In genomic region chr7:156638443-156639077, GRCh38 we compare ENCODE assay signal across 17 cellular contexts. TPM values are rescaled to one million over a fixed set of nuclear protein-coding genes. Genes with fewer than 3 reads are reported as not detected.
DNase-seq lines count a peak whose midpoint lies in the region; ATAC-seq and TF ChIP-seq lines count a peak whose summit lies in the region.
"Had no signal": no experiment of that assay in that cellular context is flagged by ENCODE, and none has a peak within 500 bp of the region (broad histone marks: within the 10 kb centered on the region; RNA-seq: fewer than 3 reads in every experiment).

No MANE protein-coding gene starts in this region.

- H4K20me1 ChIP-seq in IMR-90 (ENCODE audit: insufficient read depth, low read length) (no peaks in the 10 kb centered on the region), smooth muscle cell (ENCODE audit: low read depth) (no peaks in the 10 kb centered on the region)

- no peak overlapping the region for H3K56ac ChIP-seq in IMR-90 (ENCODE audit: extremely low read depth, insufficient read depth, low read length)

- peaks cover 3% of the 10 kb centered on the region; the same call in 1 of the 2 replicates for H3K9me1 ChIP-seq in IMR-90 (ENCODE audit: insufficient read depth, low read length)

- H3K4me3 Mint-ChIP-seq in activated T-cell treated with anti-CD3 and anti-CD28 coated beads, Interleukin-2, amount 50 U/mL, for 24 hours, result peak overlapping the region; percentile 73
- H3K4me3 Mint-ChIP-seq in activated T-cell treated with anti-CD3 and anti-CD28 coated beads, Interleukin-2, amount 50 U/mL, for 72 hours, result no peak overlapping the region
- H3K4me3 Mint-ChIP-seq in activated naive CD8-positive, alpha-beta T cell treated with anti-CD3 and anti-CD28 coated beads, Interleukin-2, amount 50 U/mL, for 24 hours, result peak overlapping the region; percentile 75

- no peaks in the 10 kb centered on the region for H3F3A ChIP-seq in smooth muscle cell (ENCODE audit: low read depth)

- no peak overlapping the region for H3K27ac Mint-ChIP-seq in activated T-cell treated with anti-CD3 and anti-CD28 coated beads, Interleukin-2, amount 50 U/mL, for 24 hours
- H3K27ac Mint-ChIP-seq in activated T-cell treated with anti-CD3 and anti-CD28 coated beads, Interleukin-2, amount 50 U/mL, for 72 hours, result no peak overlapping the region
- H3K27ac Mint-ChIP-seq in activated naive CD8-positive, alpha-beta T cell treated with anti-CD3 and anti-CD28 coated beads, Interleukin-2, amount 50 U/mL, for 24 hours, result no peak overlapping the region

- no peak overlapping the region for H2BK5ac ChIP-seq in IMR-90 (ENCODE audit: low read depth, low read length, poor library complexity, severe bottlenecking)

- H3K4me1 Mint-ChIP-seq in activated T-cell treated with anti-CD3 and anti-CD28 coated beads, Interleukin-2, amount 50 U/mL, for 24 hours (ENCODE audit: low read depth), result peaks cover 18% of the 10 kb centered on the region
- peaks cover 17% of the 10 kb centered on the region for H3K4me1 Mint-ChIP-seq in activated T-cell treated with anti-CD3 and anti-CD28 coated beads, Interleukin-2, amount 50 U/mL, for 72 hours (ENCODE audit: low read depth)
- H3K4me1 Mint-ChIP-seq in activated naive CD8-positive, alpha-beta T cell treated with anti-CD3 and anti-CD28 coated beads, Interleukin-2, amount 50 U/mL, for 24 hours, result peaks cover 14% of the 10 kb centered on the region

- 100% methylated on average over 2 of the region's 8 CpGs; no CpG with 5 or more reads in 1 of the 2 experiments for WGBS in IMR-90 (ENCODE audit: extremely low coverage in 2 of 2, insufficient read length in 1 of 2), 2 experiments
- WGBS in smooth muscle cell (ENCODE audit: low lambda C conversion rate), result 96% methylated on average over 8 of the region's 8 CpGs

- peaks cover 35% of the 10 kb centered on the region for H3K27me3 Mint-ChIP-seq in activated T-cell treated with anti-CD3 and anti-CD28 coated beads, Interleukin-2, amount 50 U/mL, for 24 hours
- H3K27me3 Mint-ChIP-seq in activated T-cell treated with anti-CD3 and anti-CD28 coated beads, Interleukin-2, amount 50 U/mL, for 72 hours (ENCODE audit: low read depth), result peaks cover 42% of the 10 kb centered on the region
- peaks cover 21% of the 10 kb centered on the region for H3K27me3 Mint-ChIP-seq in activated naive CD8-positive, alpha-beta T cell treated with anti-CD3 and anti-CD28 coated beads, Interleukin-2, amount 50 U/mL, for 24 hours

- H3K4ac ChIP-seq in IMR-90 (ENCODE audit: low read depth, low read length), result no peak overlapping the region

- H4K91ac ChIP-seq in IMR-90 (ENCODE audit: insufficient read depth, low read depth, low read length), result no peak overlapping the region

- H3K9ac ChIP-seq in IMR-90 (ENCODE audit: low read depth, low read length) (no peak overlapping the region), smooth muscle cell (ENCODE audit: low read depth) (no peak overlapping the region)

- H3K18ac ChIP-seq in IMR-90 (ENCODE audit: low read depth, low read length), result no peak overlapping the region

- ATAC-seq in activated T-cell treated with anti-CD3 and anti-CD28 coated beads, Interleukin-2, amount 50 U/mL, for 72 hours (replicated peaks in 1 of 2), result no peak
- ATAC-seq in IMR-90 (ENCODE audit: low read depth), result no peak
- ATAC-seq in activated naive CD8-positive, alpha-beta T cell treated with anti-CD3 and anti-CD28 coated beads, Interleukin-2, amount 50 U/mL, for 24 hours, result no peak
- ATAC-seq: right lobe of liver had no signal

- peaks cover 8% of the 10 kb centered on the region for H3K9me3 Mint-ChIP-seq in activated T-cell treated with anti-CD3 and anti-CD28 coated beads, Interleukin-2, amount 50 U/mL, for 24 hours
- peaks cover 3 to 6% of the 10 kb centered on the region in 2 donors for H3K9me3 Mint-ChIP-seq in activated T-cell treated with anti-CD3 and anti-CD28 coated beads, Interleukin-2, amount 50 U/mL, for 72 hours
- H3K9me3 Mint-ChIP-seq in activated naive CD8-positive, alpha-beta T cell treated with anti-CD3 and anti-CD28 coated beads, Interleukin-2, amount 50 U/mL, for 24 hours, result peaks cover 14% of the 10 kb centered on the region

- no peak overlapping the region for H3K14ac ChIP-seq in IMR-90 (replicated peaks; ENCODE audit: low read depth, low read length)

- H2BK120ac ChIP-seq in IMR-90 (ENCODE audit: low read depth, low read length), result no peak overlapping the region

- BruUV-seq in IMR-90 (replicated peaks; lab: Mats Ljungman, UMichigan), result no TSS peak

- intact Hi-C loops in IMR-90 (cut with micrococcal nuclease), result no loop called here

- no peak overlapping the region for H2AK9ac ChIP-seq in IMR-90 (replicated peaks; ENCODE audit: low read depth, low read length, poor library complexity)

- TF ChIP-seq CTCF in IMR-90 (conservative IDR thresholded peaks at IDR 0.05; ENCODE audit: low read depth, low read length) (no peak), smooth muscle cell (IDR thresholded peaks at IDR 0.05; ENCODE audit: borderline replicate concordance, insufficient read depth, poor library complexity, severe bottlenecking) (no peak)

- dilution Hi-C loops in IMR-90 (cut with HindIII; ENCODE audit: low sequenced_read_pairs, unreplicated experiment), result no loop called here

- no peak overlapping the region for H2BK20ac ChIP-seq in IMR-90 (ENCODE audit: low read depth, low read length)

- in situ Hi-C loops in IMR-90 (cut with MboI; ENCODE audit: low sequenced_read_pairs), result loop anchor here (25.0 kb wide), 2 partner anchors 499 to 826 kb away; partner anchors contain the start of genes SHH and UBE3C

- no peak overlapping the region for H2BK15ac ChIP-seq in IMR-90 (ENCODE audit: low read depth, low read length)

- CTCF ChIA-PET in IMR-90 (lab: Yijun Ruan, JAX), result interaction anchor here (1.0 kb wide), 1 partner anchor 125 kb away, joined by 3 read pairs; no protein-coding TSS in a partner anchor

- DNase-seq in activated T-cell treated with anti-CD3 and anti-CD28 coated beads, Interleukin-2, amount 50 U/mL, for 24 hours, result no peak
- no peak for DNase-seq in activated T-cell treated with anti-CD3 and anti-CD28 coated beads, Interleukin-2, amount 50 U/mL, for 72 hours
- DNase-seq in IMR-90, result no peak
- no peak for DNase-seq in activated naive CD8-positive, alpha-beta T cell treated with anti-CD3 and anti-CD28 coated beads, Interleukin-2, amount 50 U/mL, for 24 hours
- no peak for DNase-seq in smooth muscle cell (lab: John Stamatoyannopoulos, UW; ENCODE audit: unreplicated experiment)
- DNase-seq in stimulated activated CD8-positive, alpha-beta memory T cell treated with anti-CD3 and anti-CD28 coated beads, Interleukin-4, amount 100 ng/mL, for 48 hours, result no peak
- DNase-seq in ureter (ENCODE audit: low spot score), result no peak
- DNase-seq in HuH-7 (ENCODE audit: low spot score), result no peak
- DNase-seq: activated CD8-positive, alpha-beta memory T cell treated with anti-CD3 and anti-CD28 coated beads, Interleukin-2, amount 50 U/mL, for 48 hours; NCI-H2081 treated with DMSO at 0.1 percent for 48 hours; NCI-H774; occipital lobe; right lobe of liver; RPMI8226; stimulated activated CD4-positive, alpha-beta T cell treated with anti-CD3 and anti-CD28 coated beads, Interleukin-2, amount 100 ng/mL, for 24 hours; substantia nigra had no signal

- peaks cover 8% of the 10 kb centered on the region for H3K36me3 Mint-ChIP-seq in activated T-cell treated with anti-CD3 and anti-CD28 coated beads, Interleukin-2, amount 50 U/mL, for 24 hours (ENCODE audit: low read depth)
- peaks cover 0 to 7% of the 10 kb centered on the region in 2 donors for H3K36me3 Mint-ChIP-seq in activated T-cell treated with anti-CD3 and anti-CD28 coated beads, Interleukin-2, amount 50 U/mL, for 72 hours (ENCODE audit: insufficient read depth in 2 of 2)
- H3K36me3 Mint-ChIP-seq in activated naive CD8-positive, alpha-beta T cell treated with anti-CD3 and anti-CD28 coated beads, Interleukin-2, amount 50 U/mL, for 24 hours (ENCODE audit: low read depth), result peaks cover 8% of the 10 kb centered on the region

- TF ChIP-seq POLR2A in IMR-90 (IDR thresholded peaks at IDR 0.05; ENCODE audit: low read depth, low read length), result no peak

- POLR2A ChIA-PET in IMR-90 (lab: Charles Lee; ENCODE audit: unreplicated experiment), result no interaction called here

- TF ChIP-seq RAD21 in IMR-90 (IDR thresholded peaks at IDR 0.05; ENCODE audit: low read length), result no peak

- H3K9me3 ChIP-seq in IMR-90 (ENCODE audit: control insufficient read depth, insufficient read depth, low read length), result no peaks in the 10 kb centered on the region
- no peaks in the 10 kb centered on the region for H3K9me3 ChIP-seq in smooth muscle cell (replicated peaks; ENCODE audit: low read depth)
- H3K9me3 ChIP-seq: right lobe of liver had no signal

- H4K5ac ChIP-seq in IMR-90 (ENCODE audit: low read depth, low read length), result no peak overlapping the region

- peaks cover 2% of the 10 kb centered on the region; the same call in 1 of the 2 replicates for H3K4me1 ChIP-seq in IMR-90 (ENCODE audit: control insufficient read depth, insufficient read depth, low read length)
- H3K4me1 ChIP-seq in smooth muscle cell (ENCODE audit: low read depth), result peaks cover 6% of the 10 kb centered on the region

- no peak overlapping the region for H3K23ac ChIP-seq in IMR-90 (ENCODE audit: low read depth, low read length)

- H3K27me3 ChIP-seq in IMR-90 (ENCODE audit: control insufficient read depth, insufficient read depth, low read length) (no peaks in the 10 kb centered on the region), smooth muscle cell (ENCODE audit: low read depth) (no peaks in the 10 kb centered on the region)
- H3K27me3 ChIP-seq: right lobe of liver had no signal

- H2AK5ac ChIP-seq in IMR-90 (ENCODE audit: low read depth, low read length), result no peak overlapping the region

- no peak overlapping the region for H3K27ac ChIP-seq in IMR-90 (ENCODE audit: insufficient read depth, low read length)
- H3K27ac ChIP-seq in smooth muscle cell (ENCODE audit: low read depth), result no peak overlapping the region
- H3K27ac ChIP-seq: right lobe of liver had no signal

- H3K36me3 ChIP-seq in IMR-90 (ENCODE audit: control insufficient read depth, insufficient read depth, low read length) (no peaks in the 10 kb centered on the region), smooth muscle cell (ENCODE audit: low read depth) (no peaks in the 10 kb centered on the region)
- H3K36me3 ChIP-seq: right lobe of liver had no signal

- peaks cover 10% of the 10 kb centered on the region for H3K79me2 ChIP-seq in smooth muscle cell (ENCODE audit: low read depth)

- H3K4me3 ChIP-seq in IMR-90 (ENCODE audit: insufficient read depth, low read depth, low read length) (no peak overlapping the region), smooth muscle cell (no peak overlapping the region)

- H3K4me2 ChIP-seq in IMR-90 (ENCODE audit: low read depth, low read length), result no peak overlapping the region
- H3K4me2 ChIP-seq in smooth muscle cell, result peak overlapping the region; percentile 83

- no peak overlapping the region for H4K8ac ChIP-seq in IMR-90 (ENCODE audit: low read depth in 2 of 2, low read length in 2 of 2)

- peak overlapping the region; percentile 48 for H2AFZ ChIP-seq in IMR-90 (replicated peaks; ENCODE audit: low read length, poor library complexity)
- H2AFZ ChIP-seq in smooth muscle cell (ENCODE audit: low read depth), result no peak overlapping the region

- peaks cover 7 to 19% of the 10 kb centered on the region in 2 experiments for H3K79me1 ChIP-seq in IMR-90 (ENCODE audit: low read depth in 1 of 2, low read length in 2 of 2)

RNA-seq across cellular contexts. Expression of gene RNF32, which starts 2.0 kb away (rescaled TPM):
- total RNA-seq in activated T-cell treated with anti-CD3 and anti-CD28 coated beads, Interleukin-2, amount 50 U/mL, for 72 hours, result 1 to 10 TPM; 3.1 to 4.2 TPM
- 0.36 and 0.56 TPM in 2 replicates for total RNA-seq in IMR-90 (2012; rRNA removed)
- polyA plus RNA-seq in IMR-90 (2012; rRNA removed), result 0.56 and 0.63 TPM in 2 replicates
- 0.19 and 0.23 TPM in 2 replicates for polyA plus RNA-seq in IMR-90 (2012; cell fraction: cytosol; rRNA removed)
- polyA plus RNA-seq in IMR-90 (2012; cell fraction: nucleus; rRNA removed; ENCODE audit: low replicate concordance), result 0.23 and 1.3 TPM in 2 replicates
- total RNA-seq in smooth muscle cell, result 4.3 TPM in 2 replicates
- polyA plus RNA-seq in smooth muscle cell, result 0.63 and 2.6 TPM in 2 replicates
- 1.4 TPM for total RNA-seq in ureter
- total RNA-seq: mesenteric fat pad had no signal

Comparison
In these comparisons a context has a peak if more than half of its experiments do, and no peak if none do; other contexts are left out.
1. H3K4me3 Mint-ChIP-seq: peak in activated T-cell treated with anti-CD3 and anti-CD28 coated beads, Interleukin-2, amount 50 U/mL, for 24 hours (single experiment) and activated naive CD8-positive, alpha-beta T cell treated with anti-CD3 and anti-CD28 coated beads, Interleukin-2, amount 50 U/mL, for 24 hours (single experiment); none in activated T-cell treated with anti-CD3 and anti-CD28 coated beads, Interleukin-2, amount 50 U/mL, for 72 hours (0 of 2).